1 cellular context compared by ENCODE assay signal in genomic region chr17:36545465-36546417, GRCh38.
A peak's percentile ranks its signal among the peaks of the same experiment; 100 is the strongest.
TF ChIP-seq lines count a peak whose summit lies in the region.

No MANE protein-coding gene starts in this region.

TF ChIP-seq in HepG2, 621 proteins besides CTCF, POLR2A, EP300 and RAD21 (continued from another document and continues in another):
- peak; percentile 36; the same call in 1 of the 2 replicates for TF ChIP-seq ZBTB44 (CRISPR knock-in tag; IDR thresholded peaks at IDR 0.05)
- peak; percentile 68 for TF ChIP-seq HCFC1 (IDR thresholded peaks at IDR 0.05; ENCODE audit: low read depth, low read length)
- no peak for TF ChIP-seq ZNF207 (IDR thresholded peaks at IDR 0.05; ENCODE audit: borderline replicate concordance)
- TF ChIP-seq ARID5B (CRISPR knock-in tag; IDR thresholded peaks at IDR 0.05), result peak; percentile 55; the same call in 1 of the 2 replicates
- TF ChIP-seq NPAS2 (CRISPR knock-in tag; IDR thresholded peaks at IDR 0.05; ENCODE audit: borderline replicate concordance), result no peak
- 0 out of 2 replicates have a peak, but pooled peaks have one; percentile 7 for TF ChIP-seq THAP8 (CRISPR knock-in tag; IDR thresholded peaks at IDR 0.05; ENCODE audit: borderline replicate concordance)
- 0 out of 2 replicates have a peak, but pooled peaks have one; percentile 2 for TF ChIP-seq ZNF556 (CRISPR knock-in tag; IDR thresholded peaks at IDR 0.05; ENCODE audit: borderline replicate concordance)
- TF ChIP-seq ZNF414 (CRISPR knock-in tag; IDR thresholded peaks at IDR 0.05), result no peak
- TF ChIP-seq SPEN (CRISPR knock-in tag; IDR thresholded peaks at IDR 0.05; ENCODE audit: low read depth), result peak; percentile 89
- no peak for TF ChIP-seq ZNF512 (CRISPR knock-in tag; IDR thresholded peaks at IDR 0.05)
- peak; percentile 56; the same call in 1 of the 2 replicates for TF ChIP-seq ZNF761 (CRISPR knock-in tag; conservative IDR thresholded peaks at IDR 0.05)
- TF ChIP-seq ZNF841 (CRISPR knock-in tag; IDR thresholded peaks at IDR 0.05; ENCODE audit: borderline replicate concordance), result no peak; the same call in 1 of the 2 replicates
- no peak for TF ChIP-seq NFAT5 (CRISPR knock-in tag; IDR thresholded peaks at IDR 0.05)
- no peak for TF ChIP-seq HOXA9 (CRISPR knock-in tag; IDR thresholded peaks at IDR 0.05; ENCODE audit: borderline replicate concordance)
- TF ChIP-seq ZNF430 (CRISPR knock-in tag; IDR thresholded peaks at IDR 0.05), result no peak
- peak; percentile 14 for TF ChIP-seq TEAD3 (CRISPR knock-in tag; optimal IDR thresholded peaks at IDR 0.05; ENCODE audit: borderline replicate concordance)
- no peak for TF ChIP-seq HNF1A (IDR thresholded peaks at IDR 0.05; ENCODE audit: low read depth)
- 0 out of 2 replicates have a peak, but pooled peaks have one; percentile 30 for TF ChIP-seq HNF1A (CRISPR knock-in tag; IDR thresholded peaks at IDR 0.05; ENCODE audit: borderline replicate concordance)
- no peak for TF ChIP-seq ARID2 (CRISPR knock-in tag; IDR thresholded peaks at IDR 0.05; ENCODE audit: borderline replicate concordance)
- peak; percentile 46; the same call in 1 of the 2 replicates for TF ChIP-seq ZNF138 (CRISPR knock-in tag; IDR thresholded peaks at IDR 0.05; ENCODE audit: low read depth)
- TF ChIP-seq GZF1 (CRISPR knock-in tag; IDR thresholded peaks at IDR 0.05), result no peak
- TF ChIP-seq ZNF784 (CRISPR knock-in tag; IDR thresholded peaks at IDR 0.05; ENCODE audit: borderline replicate concordance), result no peak
- 0 out of 2 replicates have a peak, but pooled peaks have one; percentile 67 for TF ChIP-seq BRF2 (CRISPR knock-in tag; IDR thresholded peaks at IDR 0.05)
- TF ChIP-seq CSRNP1 (CRISPR knock-in tag; IDR thresholded peaks at IDR 0.05), result peak; percentile 92
- peak; percentile 57 for TF ChIP-seq HMG20B (CRISPR knock-in tag; conservative IDR thresholded peaks at IDR 0.05)
- peak; percentile 86 for TF ChIP-seq GABPB1 (CRISPR knock-in tag; IDR thresholded peaks at IDR 0.05)
- peak; percentile 93 for TF ChIP-seq YEATS4 (CRISPR knock-in tag; IDR thresholded peaks at IDR 0.05; ENCODE audit: borderline replicate concordance)
- TF ChIP-seq ZNF124 (CRISPR knock-in tag; IDR thresholded peaks at IDR 0.05), result no peak
- no peak for TF ChIP-seq MBD4 (IDR thresholded peaks at IDR 0.05; ENCODE audit: borderline replicate concordance, low read length)
- TF ChIP-seq HOXA7 (CRISPR knock-in tag; IDR thresholded peaks at IDR 0.05), result no peak
- TF ChIP-seq ZFP90 (CRISPR knock-in tag; IDR thresholded peaks at IDR 0.05; ENCODE audit: borderline replicate concordance), result no peak
- no peak for TF ChIP-seq ZNF652 (CRISPR knock-in tag; IDR thresholded peaks at IDR 0.05; ENCODE audit: borderline replicate concordance, low read depth)
